ENCODE assay signal across 18 cellular contexts in the genomic region with DNA sequence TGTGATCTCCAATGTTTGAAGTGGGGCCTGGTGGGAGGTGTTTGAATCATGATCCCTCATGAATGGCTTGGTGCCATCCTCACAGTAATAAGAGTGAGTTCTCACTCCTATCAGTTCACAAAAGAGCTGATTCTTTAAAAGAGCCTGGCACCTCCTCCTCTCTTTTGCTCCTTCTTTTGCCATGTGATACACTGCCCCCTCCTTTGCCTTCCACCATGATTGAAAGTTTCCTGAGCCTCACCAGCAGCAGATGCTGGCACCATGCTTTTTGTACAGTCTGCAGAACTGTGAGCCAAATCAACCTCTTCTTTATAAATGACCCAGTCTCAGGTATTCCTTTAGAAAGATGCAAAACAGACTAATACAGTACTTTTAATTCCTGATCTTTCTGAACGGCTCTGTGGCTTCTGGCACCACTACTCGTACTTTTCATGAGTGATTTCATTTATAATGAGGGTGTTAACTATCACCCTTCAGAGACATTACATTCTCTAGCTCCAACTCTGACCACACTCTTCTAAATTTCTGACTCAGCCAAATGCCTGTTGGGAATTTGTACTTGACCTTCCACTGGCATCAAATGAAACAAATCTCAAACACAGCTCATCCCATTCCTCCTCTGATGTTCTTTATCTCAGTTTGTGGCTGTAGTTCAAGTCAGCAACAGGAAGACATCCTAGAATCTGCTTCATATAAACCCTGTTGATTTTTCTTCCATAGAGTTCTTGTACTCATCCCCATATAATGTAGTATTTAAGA. TPM values are rescaled to one million over a fixed set of nuclear protein-coding genes. Genes with fewer than 3 reads are reported as not detected.
DNase-seq lines count a peak whose midpoint lies in the region; ATAC-seq, FAIRE-seq and TF ChIP-seq lines count a peak whose summit lies in the region.
"Had no signal": no experiment of that assay in that cellular context is flagged by ENCODE, and none has a peak within 500 bp of the region (broad histone marks: within the 10 kb centered on the region; RNA-seq: fewer than 3 reads in every experiment).

No MANE protein-coding gene starts in this region.

- TF ChIP-seq EP300 in tibial nerve (IDR thresholded peaks at IDR 0.05): no peak

- peak overlapping the region; percentile 49 for H3K4me2 ChIP-seq in astrocyte (ENCODE audit: low read length)
- H3K4me2 ChIP-seq in keratinocyte (ENCODE audit: control insufficient read depth, extremely low read depth, insufficient read depth, low read depth, low read length): no peak overlapping the region

- H3K27me3 Mint-ChIP-seq in astrocyte (ENCODE audit: low read depth, unreplicated experiment) (no peaks in the 10 kb centered on the region), immature natural killer cell (ENCODE audit: low read depth in 3 of 3) (peaks cover 2 to 20% (median 10%) of the 10 kb centered on the region in 3 donors)
- H3K27me3 Mint-ChIP-seq: central memory CD8-positive, alpha-beta T cell had no signal

- H3K4me3 ChIP-seq in right cardiac atrium (ENCODE audit: low read length) (no peak overlapping the region), left ventricle myocardium inferior (no peak overlapping the region), astrocyte (ENCODE audit: insufficient read depth, low read depth, low read length) (no peak overlapping the region), keratinocyte (ENCODE audit: control insufficient read depth in 2 of 3, extremely low read depth in 1 of 3, insufficient read depth in 2 of 3, low read depth in 1 of 3, low read length in 3 of 3) (no peak overlapping the region), tibial nerve (no peak overlapping the region), SJCRH30 (no peak overlapping the region)

- H3K9me3 Mint-ChIP-seq in astrocyte (ENCODE audit: unreplicated experiment) (no peaks in the 10 kb centered on the region), immature natural killer cell (no peaks in the 10 kb centered on the region)
- H3K9me3 Mint-ChIP-seq: central memory CD8-positive, alpha-beta T cell had no signal

- ATAC-seq in right cardiac atrium: no peak
- ATAC-seq in GM18511 (IDR thresholded peaks at IDR 0.05; ENCODE audit: unreplicated experiment): no peak
- ATAC-seq: Right ventricle myocardium inferior had no signal

- no peaks in the 10 kb centered on the region for H3K27me3 ChIP-seq in right cardiac atrium (ENCODE audit: control insufficient read depth, insufficient read depth)
- no peaks in the 10 kb centered on the region for H3K27me3 ChIP-seq in left ventricle myocardium inferior (ENCODE audit: low read depth)
- H3K27me3 ChIP-seq in astrocyte (ENCODE audit: insufficient read depth, low read length): no peaks in the 10 kb centered on the region
- H3K27me3 ChIP-seq in keratinocyte (ENCODE audit: control insufficient read depth, extremely low read depth, insufficient read depth, low read length): no peaks in the 10 kb centered on the region
- no peaks in the 10 kb centered on the region for H3K27me3 ChIP-seq in tibial nerve
- no peaks in the 10 kb centered on the region for H3K27me3 ChIP-seq in SJCRH30

- H4K20me1 ChIP-seq in astrocyte (ENCODE audit: insufficient read depth, low read length): no peaks in the 10 kb centered on the region
- H4K20me1 ChIP-seq in keratinocyte (ENCODE audit: control insufficient read depth, extremely low read depth, insufficient read depth, low read length): no peaks in the 10 kb centered on the region

- H3K36me3 ChIP-seq in left ventricle myocardium inferior (peaks cover 35% of the 10 kb centered on the region), astrocyte (ENCODE audit: insufficient read depth, low read length) (peaks cover 12% of the 10 kb centered on the region), keratinocyte (ENCODE audit: control insufficient read depth in 2 of 2, extremely low read depth in 1 of 2, insufficient read depth in 2 of 2, low read length in 2 of 2) (peaks cover 3 to 4% of the 10 kb centered on the region in 2 experiments), tibial nerve (peaks cover 0 to 48% (median 0%) of the 10 kb centered on the region in 3 donors), SJCRH30 (no peaks in the 10 kb centered on the region)

- H3K9me1 ChIP-seq in keratinocyte (ENCODE audit: control insufficient read depth, extremely low read depth, insufficient read depth, low read length): no peaks in the 10 kb centered on the region

- peak; percentile 32 for FAIRE-seq in astrocyte (lab: Jason Lieb, UNC)
- peak; percentile 23 for FAIRE-seq in keratinocyte (lab: Jason Lieb, UNC)
- FAIRE-seq: H1 had no signal

- TF ChIP-seq POLR2A in tibial nerve (IDR thresholded peaks at IDR 0.05): no peak

- H3K4me1 ChIP-seq in right cardiac atrium (ENCODE audit: control insufficient read depth, insufficient read depth, low read length) (peaks cover 5% of the 10 kb centered on the region), left ventricle myocardium inferior (peaks cover 65% of the 10 kb centered on the region), astrocyte (ENCODE audit: insufficient read depth, low read length) (peaks cover 15% of the 10 kb centered on the region), keratinocyte (ENCODE audit: control insufficient read depth, extremely low read depth, insufficient read depth, low read length) (peaks cover 6% of the 10 kb centered on the region), tibial nerve (peaks cover 0 to 50% (median 14%) of the 10 kb centered on the region in 4 donors), SJCRH30 (no peaks in the 10 kb centered on the region)

- H3K9ac ChIP-seq in astrocyte (ENCODE audit: low read length) (no peak overlapping the region), keratinocyte (ENCODE audit: control insufficient read depth, extremely low read depth, insufficient read depth, low read length) (no peak overlapping the region)

- dilution Hi-C loops in keratinocyte (cut with MboI; ENCODE audit: extremely low pct_ligation_motif_present, low sequenced_read_pairs): no loop called here

- DNase-seq in right cardiac atrium: no peak
- DNase-seq in left ventricle myocardium inferior: no peak
- DNase-seq in astrocyte (ENCODE audit: low read depth): peak; percentile 87
- no peak for DNase-seq in keratinocyte (ENCODE audit: low read depth, low spot score)
- DNase-seq in tibial nerve (ENCODE audit: low spot score in 2 of 2): no peak
- no peak for DNase-seq in SJCRH30
- DNase-seq in immature natural killer cell: no peak
- DNase-seq: activated CD8-positive, alpha-beta memory T cell treated with anti-CD3 and anti-CD28 coated beads, Interleukin-2, amount 50 U/mL, for 4 hours; activated naive CD4-positive, alpha-beta T cell treated with anti-CD3 and anti-CD28 coated beads, Interleukin-2, amount 50 U/mL, for 16 hours; DMS 273 treated with DMSO at 0.1 percent for 48 hours; head of caudate nucleus; left cardiac atrium; NK-92 treated with Interleukin-12 subunit alpha and Interleukin-12 subunit beta, amount 100 ng/mL, for 24 hours; T-helper 2 cell had no signal

- H3K4me3 Mint-ChIP-seq in astrocyte (ENCODE audit: unreplicated experiment): no peak overlapping the region
- H3K4me3 Mint-ChIP-seq in immature natural killer cell: no peak overlapping the region
- H3K4me3 Mint-ChIP-seq: central memory CD8-positive, alpha-beta T cell had no signal

- 34% methylated on average over 2 of the region's 2 CpGs for WGBS in right cardiac atrium
- 48 to 64% methylated on average over 2 of the region's 2 CpGs for WGBS in tibial nerve, 2 donors

- H3K27ac Mint-ChIP-seq in astrocyte (ENCODE audit: unreplicated experiment) (no peak overlapping the region), immature natural killer cell (no peak overlapping the region)

- H3K9me3 ChIP-seq in right cardiac atrium (ENCODE audit: control insufficient read depth, low read length) (no peaks in the 10 kb centered on the region), left ventricle myocardium inferior (replicated peaks) (no peaks in the 10 kb centered on the region), astrocyte (ENCODE audit: insufficient read depth, low read depth, low read length) (no peaks in the 10 kb centered on the region), keratinocyte (ENCODE audit: control insufficient read depth, low read depth, low read length) (no peaks in the 10 kb centered on the region), tibial nerve (no peaks in the 10 kb centered on the region), SJCRH30 (replicated peaks) (no peaks in the 10 kb centered on the region)

- TF ChIP-seq CTCF in left ventricle myocardium inferior (IDR thresholded peaks at IDR 0.05; ENCODE audit: borderline replicate concordance) (no peak), astrocyte (IDR thresholded peaks at IDR 0.05; ENCODE audit: insufficient read depth, low read depth, low read length) (no peak), keratinocyte (optimal IDR thresholded peaks at IDR 0.05 in 1 of 3, IDR thresholded peaks at IDR 0.05 in 1 of 3, conservative IDR thresholded peaks at IDR 0.05 in 1 of 3; ENCODE audit: extremely low read depth in 1 of 3, insufficient read depth in 2 of 3, low read length in 3 of 3) (no peak), tibial nerve (IDR thresholded peaks at IDR 0.05) (no peak)

- H2AFZ ChIP-seq in astrocyte (ENCODE audit: low read depth, low read length): no peak overlapping the region
- H2AFZ ChIP-seq in keratinocyte (ENCODE audit: control insufficient read depth, low read length): no peak overlapping the region

- peaks cover 21% of the 10 kb centered on the region for H3K4me1 Mint-ChIP-seq in astrocyte (ENCODE audit: low read depth, unreplicated experiment)
- peaks cover 15 to 28% of the 10 kb centered on the region in 2 donors for H3K4me1 Mint-ChIP-seq in immature natural killer cell

- H3K36me3 Mint-ChIP-seq in astrocyte (ENCODE audit: low read depth, unreplicated experiment) (peaks cover 6% of the 10 kb centered on the region), immature natural killer cell (peaks cover 18 to 24% (median 19%) of the 10 kb centered on the region in 3 donors)

- H3K79me2 ChIP-seq in astrocyte (ENCODE audit: insufficient read depth, low read length): peaks cover 29% of the 10 kb centered on the region
- H3K79me2 ChIP-seq in keratinocyte (ENCODE audit: control insufficient read depth, insufficient read depth, low read length): peaks cover 13% of the 10 kb centered on the region

- H3K27ac ChIP-seq in right cardiac atrium (ENCODE audit: low read length) (peak overlapping the region; percentile 62), left ventricle myocardium inferior (replicated peaks) (no peak overlapping the region), astrocyte (ENCODE audit: low read depth, low read length) (no peak overlapping the region), keratinocyte (ENCODE audit: control insufficient read depth, insufficient read depth, low read length) (no peak overlapping the region), tibial nerve (no peak overlapping the region), SJCRH30 (no peak overlapping the region)

- intact Hi-C loops in right cardiac atrium (cut with DNase I): no loop called here
- intact Hi-C loops in left ventricle myocardium inferior (cut with micrococcal nuclease): loop anchor here (10.0 kb wide), 1 partner anchor 173 kb away; no protein-coding TSS in a partner anchor

RNA-seq across cellular contexts. Expression of gene UFSP2, which starts 4.2 kb away (rescaled TPM):
- total RNA-seq in right cardiac atrium (10 to 100 TPM; 45.5 to 56.9 (median 52.2) TPM), left ventricle myocardium inferior (51.2 TPM), astrocyte (21.8 and 27.5 TPM in 2 replicates), tibial nerve (10 to 100 TPM; 19.4 to 35.0 (median 29.2) TPM)
- polyA plus RNA-seq in right cardiac atrium (34.3 TPM), keratinocyte (24.6 to 41.7 TPM (median 24.7 TPM) in 3 replicates), immature natural killer cell (10 to 100 TPM; 24.9 to 54.2 (median 31.9) TPM)
- 12.9 TPM for polyA plus RNA-seq in keratinocyte (2011; ENCODE audit: low read depth)
- 21.8 and 33.4 TPM in 2 replicates for polyA plus RNA-seq in keratinocyte (2011; cell fraction: cytosol; rRNA removed)
- 16.4 and 22.7 TPM in 2 replicates for polyA plus RNA-seq in keratinocyte (2011; cell fraction: nucleus; rRNA removed)
- polyA plus RNA-seq in keratinocyte (2012; ENCODE audit: low replicate concordance): 16.8 and 20.3 TPM in 2 replicates
- 15.2 to 29.0 TPM (median 17.2 TPM) in 3 replicates for polyA minus RNA-seq in keratinocyte
- polyA minus RNA-seq in keratinocyte (2011; cell fraction: cytosol; rRNA and poly(A)+ RNA removed): 21.1 TPM
- polyA minus RNA-seq in keratinocyte (2011; cell fraction: nucleus; rRNA and poly(A)+ RNA removed): 11.2 and 12.5 TPM in 2 replicates
- 21.3 and 22.8 TPM in 2 replicates for total RNA-seq in SJCRH30 (2014; rRNA removed; shearing (Covaris generic))

RNA-seq across cellular contexts. Expression of gene ANKRD37, which starts 24.9 kb away (rescaled TPM):
- 10 to 100 TPM; 11.6 to 14.4 (median 12.4) TPM for total RNA-seq in right cardiac atrium
- polyA plus RNA-seq in right cardiac atrium: 24.8 TPM
- 18.0 TPM for total RNA-seq in left ventricle myocardium inferior
- 6.1 and 7.9 TPM in 2 replicates for total RNA-seq in astrocyte
- 4.4 to 9.4 TPM (median 8.0 TPM) in 3 replicates for polyA plus RNA-seq in keratinocyte
- polyA plus RNA-seq in keratinocyte (2011; ENCODE audit: low read depth): 62.4 TPM
- polyA plus RNA-seq in keratinocyte (2011; cell fraction: cytosol; rRNA removed): 4.4 and 6.7 TPM in 2 replicates
- 13.7 and 16.2 TPM in 2 replicates for polyA plus RNA-seq in keratinocyte (2011; cell fraction: nucleus; rRNA removed)
- polyA plus RNA-seq in keratinocyte (2012; ENCODE audit: low replicate concordance): 5.7 and 91.9 TPM in 2 replicates
- 0.30 to 4.5 TPM (median 2.9 TPM) in 3 replicates for polyA minus RNA-seq in keratinocyte
- not detected for polyA minus RNA-seq in keratinocyte (2011; cell fraction: cytosol; rRNA and poly(A)+ RNA removed)
- 8.7 and 11.0 TPM in 2 replicates for polyA minus RNA-seq in keratinocyte (2011; cell fraction: nucleus; rRNA and poly(A)+ RNA removed)
- total RNA-seq in tibial nerve: 10 to 100 TPM in 3 of 4 donors, 1 to 10 TPM in 1; 9.6 to 38.4 (median 30.6) TPM
- total RNA-seq in SJCRH30 (2014; rRNA removed; shearing (Covaris generic)): 4.1 and 4.3 TPM in 2 replicates
- 10 to 100 TPM in 1 of 3 donors, 1 to 10 TPM in 2; 7.1 to 10.0 (median 8.4) TPM for polyA plus RNA-seq in immature natural killer cell

RNA-seq across cellular contexts. Expression of gene LRP2BP, which starts 25.8 kb away (rescaled TPM):
- 1 to 10 TPM; 1.6 to 2.9 (median 2.2) TPM for total RNA-seq in right cardiac atrium
- 1.3 TPM for polyA plus RNA-seq in right cardiac atrium
- 2.8 TPM for total RNA-seq in left ventricle myocardium inferior
- total RNA-seq in astrocyte: 0.26 and 0.27 TPM in 2 replicates
- polyA plus RNA-seq in keratinocyte: 0.03 to 0.22 TPM (median 0.15 TPM) in 3 replicates
- 1.1 TPM for polyA plus RNA-seq in keratinocyte (2011; ENCODE audit: low read depth)
- polyA plus RNA-seq in keratinocyte (2011; cell fraction: cytosol; rRNA removed): 0.07 and 0.13 TPM in 2 replicates
- polyA plus RNA-seq in keratinocyte (2011; cell fraction: nucleus; rRNA removed): 0.91 and 1.2 TPM in 2 replicates
- 0.15 and 1.2 TPM in 2 replicates for polyA plus RNA-seq in keratinocyte (2012; ENCODE audit: low replicate concordance)
- polyA minus RNA-seq in keratinocyte: 0.38 TPM in 1 of 3 replicates, not detected in the others
- not detected for polyA minus RNA-seq in keratinocyte (2011; cell fraction: cytosol; rRNA and poly(A)+ RNA removed)
- 0.42 and 1.9 TPM in 2 replicates for polyA minus RNA-seq in keratinocyte (2011; cell fraction: nucleus; rRNA and poly(A)+ RNA removed)
- total RNA-seq in tibial nerve: 1 to 10 TPM; 1.7 to 5.5 (median 3.4) TPM
- total RNA-seq in SJCRH30 (2014; rRNA removed; shearing (Covaris generic)): 0.16 and 0.56 TPM in 2 replicates
- under 1 TPM in 2 of 3 donors, not detected in 1; 0.17 to 0.36 TPM for polyA plus RNA-seq in immature natural killer cell

RNA-seq across cellular contexts. Expression of gene CCDC110, which starts 50.0 kb away (rescaled TPM):
- total RNA-seq in right cardiac atrium (1 to 10 TPM; 1.4 to 3.7 (median 2.8) TPM), left ventricle myocardium inferior (2.0 TPM), astrocyte (0.39 and 1.2 TPM in 2 replicates), tibial nerve (under 1 TPM in 2 of 4 donors, not detected in 2; 0.20 to 0.90 TPM)
- polyA plus RNA-seq in right cardiac atrium (1.3 TPM), keratinocyte (0.14 TPM in 1 of 3 replicates, not detected in the others), immature natural killer cell (not detected)
- not detected for polyA plus RNA-seq in keratinocyte (2011; ENCODE audit: low read depth)
- polyA plus RNA-seq in keratinocyte (2011; cell fraction: cytosol; rRNA removed): 0.04 TPM in 1 of 2 replicates, not detected in the other
- polyA plus RNA-seq in keratinocyte (2011; cell fraction: nucleus; rRNA removed): 0.15 TPM in 1 of 2 replicates, not detected in the other
- polyA plus RNA-seq in keratinocyte (2012; ENCODE audit: low replicate concordance): 0.03 and 0.18 TPM in 2 replicates
- not detected in 3 replicates for polyA minus RNA-seq in keratinocyte
- not detected for polyA minus RNA-seq in keratinocyte (2011; cell fraction: cytosol; rRNA and poly(A)+ RNA removed)
- not detected in 2 replicates for polyA minus RNA-seq in keratinocyte (2011; cell fraction: nucleus; rRNA and poly(A)+ RNA removed)
- not detected in 2 replicates for total RNA-seq in SJCRH30 (2014; rRNA removed; shearing (Covaris generic))
